In genomic region chr1:48470506-48470905, GRCh38 we compare ENCODE assay signal across 9 cellular contexts. TPM values are rescaled to one million over a fixed set of nuclear protein-coding genes. Genes with fewer than 3 reads are reported as not detected.
DNase-seq lines count a peak whose midpoint lies in the region; ATAC-seq, FAIRE-seq and TF ChIP-seq lines count a peak whose summit lies in the region.
"Had no signal": no experiment of that assay in that cellular context is flagged by ENCODE, and none has a peak within 500 bp of the region (broad histone marks: within the 10 kb centered on the region; RNA-seq: fewer than 3 reads in every experiment).

No MANE protein-coding gene starts in this region.

- peaks cover 3% of the 10 kb centered on the region for H3K4me1 Mint-ChIP-seq in astrocyte (ENCODE audit: low read depth, unreplicated experiment)
- peaks cover 26 to 35% of the 10 kb centered on the region in 2 donors for H3K4me1 Mint-ChIP-seq in immature natural killer cell

- no peaks in the 10 kb centered on the region for H3K9me3 ChIP-seq in astrocyte (ENCODE audit: insufficient read depth, low read depth, low read length)
- no peaks in the 10 kb centered on the region for H3K9me3 ChIP-seq in small intestine (ENCODE audit: control insufficient read depth, low read depth)

- peak overlapping the region; percentile 99 for H3K4me2 ChIP-seq in astrocyte (ENCODE audit: low read length)

- H3K4me1 ChIP-seq in astrocyte (ENCODE audit: insufficient read depth, low read length) (peaks cover 23% of the 10 kb centered on the region), small intestine (ENCODE audit: control insufficient read depth in 2 of 2, insufficient read depth in 1 of 2, low read depth in 1 of 2, low read length in 1 of 2) (peaks cover 3 to 5% of the 10 kb centered on the region in 2 donors)

- DNase-seq in NCI-H345 (lab: John Stamatoyannopoulos, UW) (peak; percentile 23), NCI-H345 treated with DMSO at 0.1 percent for 48 hours (lab: John Stamatoyannopoulos, UW; ENCODE audit: unreplicated experiment) (no peak), astrocyte (ENCODE audit: low read depth) (peak; percentile 14), immature natural killer cell (no peak), small intestine (peak; percentile 35), COR-L47 (lab: John Stamatoyannopoulos, UW) (no peak)

- peaks cover 2% of the 10 kb centered on the region for H3K9me3 Mint-ChIP-seq in astrocyte (ENCODE audit: unreplicated experiment)
- peaks cover 0 to 4% (median 0%) of the 10 kb centered on the region in 6 donors for H3K9me3 Mint-ChIP-seq in immature natural killer cell

- no peaks in the 10 kb centered on the region for H3K27me3 ChIP-seq in astrocyte (ENCODE audit: insufficient read depth, low read length)
- no peaks in the 10 kb centered on the region for H3K27me3 ChIP-seq in small intestine (ENCODE audit: control insufficient read depth in 2 of 2, insufficient read depth in 2 of 2, low read length in 2 of 2)

- FAIRE-seq in astrocyte (lab: Jason Lieb, UNC) = no peak
- no peak for FAIRE-seq in small intestine (lab: Jason Lieb, UNC)

- H2AFZ ChIP-seq in astrocyte (ENCODE audit: low read depth, low read length) = peak overlapping the region; percentile 45

- TF ChIP-seq CTCF in astrocyte (IDR thresholded peaks at IDR 0.05; ENCODE audit: insufficient read depth, low read depth, low read length) = no peak

- H4K20me1 ChIP-seq in astrocyte (ENCODE audit: insufficient read depth, low read length) = no peaks in the 10 kb centered on the region

- H3K27ac ChIP-seq in astrocyte (ENCODE audit: low read depth, low read length) (no peak overlapping the region), small intestine (ENCODE audit: low read depth in 1 of 2, low read length in 1 of 2) (peak overlapping the region; percentile 39 to 92)
- H3K27ac ChIP-seq: C4-2B had no signal

- H3K27me3 Mint-ChIP-seq in astrocyte (ENCODE audit: low read depth, unreplicated experiment) (no peaks in the 10 kb centered on the region), immature natural killer cell (ENCODE audit: low read depth in 3 of 3) (peaks cover 3 to 7% (median 6%) of the 10 kb centered on the region in 3 donors)

- ATAC-seq in GM18873 (IDR thresholded peaks at IDR 0.05; ENCODE audit: low FRiP score, unreplicated experiment) (no peak), HG03139 (IDR thresholded peaks at IDR 0.05; ENCODE audit: unreplicated experiment) (no peak)

- WGBS in small intestine, 3 donors = 20 to 30% (median 29%) methylated on average over 6 of the region's 6 CpGs

- H3K9ac ChIP-seq in astrocyte (ENCODE audit: low read length) = peak overlapping the region; percentile 39

- H3K4me3 ChIP-seq in astrocyte (ENCODE audit: insufficient read depth, low read depth, low read length) = peak overlapping the region; percentile 16
- no peak overlapping the region for H3K4me3 ChIP-seq in small intestine (ENCODE audit: low read depth in 1 of 2, low read length in 2 of 2)

- H3K27ac Mint-ChIP-seq in astrocyte (ENCODE audit: unreplicated experiment) (no peak overlapping the region), immature natural killer cell (peak overlapping the region; percentile 12 to 90 (median 66))

- H3K36me3 ChIP-seq in astrocyte (ENCODE audit: insufficient read depth, low read length) = no peaks in the 10 kb centered on the region
- no peaks in the 10 kb centered on the region for H3K36me3 ChIP-seq in small intestine (ENCODE audit: control insufficient read depth in 2 of 2, insufficient read depth in 2 of 2, low read length in 2 of 2)

- H3K79me2 ChIP-seq in astrocyte (ENCODE audit: insufficient read depth, low read length) = no peaks in the 10 kb centered on the region

- peak overlapping the region; percentile 96 for H3K4me3 Mint-ChIP-seq in astrocyte (ENCODE audit: unreplicated experiment)
- H3K4me3 Mint-ChIP-seq in immature natural killer cell = peak overlapping the region; percentile 88 to 98 (median 92)

- H3K36me3 Mint-ChIP-seq in astrocyte (ENCODE audit: low read depth, unreplicated experiment) (no peaks in the 10 kb centered on the region), immature natural killer cell (no peaks in the 10 kb centered on the region)

RNA-seq across cellular contexts. Expression of gene SPATA6, which starts 1.5 kb away (rescaled TPM):
- 7.4 and 8.2 TPM in 2 replicates for total RNA-seq in astrocyte
- polyA plus RNA-seq in immature natural killer cell (1 to 10 TPM in 2 of 3 donors, not detected in 1; 1.1 to 2.5 TPM), small intestine (1 to 10 TPM; 2.5 to 3.6 (median 2.7) TPM)

Comparison
In these comparisons a context has a peak if more than half of its experiments do, and no peak if none do; other contexts are left out.
1. DNase-seq: peak in NCI-H345 (single experiment), astrocyte (single experiment) and small intestine (single experiment); none in NCI-H345 treated with DMSO at 0.1 percent for 48 hours (single experiment), immature natural killer cell (0 of 3) and COR-L47 (single experiment).